Comparison of ENCODE assay signal across 18 cellular contexts in genomic region chr7:114302858-114303257, GRCh38.
"Had no signal": no experiment of that assay in that cellular context is flagged by ENCODE, and none has a peak within 500 bp of the region (broad histone marks: within the 10 kb centered on the region; RNA-seq: fewer than 3 reads in every experiment).

No MANE protein-coding gene starts in this region.

- H3K9me3 Mint-ChIP-seq: activated naive CD8-positive, alpha-beta T cell treated with anti-CD3 and anti-CD28 coated beads, Interleukin-2, amount 50 U/mL, for 24 hours; activated T-helper 1 cell treated with anti-CD3 and anti-CD28 coated beads, Interleukin-12 subunit alpha, Interleukin-12 subunit beta, Interleukin-2, Interleukin-4 antibody, amounts not matched to agents 30 ng/mL and 10 ng/mL and 1 ng/mL, durations not matched to agents 14 hours and 24 hours and 36 hours; T-helper 2 cell treated with Interferon-gamma antibody and Interleukin-4, amounts not matched to agents 5 μg/mL and 100 μg/mL, for 36 hours had no signal

- H3K27ac ChIP-seq: lower lobe of right lung, right atrium auricular region, skin epidermis, thyroid gland, vagina had no signal

- FAIRE-seq: astrocyte, colon, endothelial cell of umbilical vein had no signal

- H3K36me3 ChIP-seq: lower lobe of right lung, right atrium auricular region, thyroid gland, vagina had no signal

- H3K4me3 ChIP-seq: lower lobe of right lung, right atrium auricular region, skin epidermis, thyroid gland, vagina had no signal

- ATAC-seq: activated naive CD8-positive, alpha-beta T cell treated with anti-CD3 and anti-CD28 coated beads, Interleukin-2, amount 50 U/mL, for 24 hours; lower lobe of right lung; naive thymus-derived CD8-positive, alpha-beta T cell had no signal

- H3K27ac Mint-ChIP-seq: activated naive CD8-positive, alpha-beta T cell treated with anti-CD3 and anti-CD28 coated beads, Interleukin-2, amount 50 U/mL, for 24 hours; activated T-helper 1 cell treated with anti-CD3 and anti-CD28 coated beads, Interleukin-12 subunit alpha, Interleukin-12 subunit beta, Interleukin-2, Interleukin-4 antibody, amounts not matched to agents 30 ng/mL and 10 ng/mL and 1 ng/mL, durations not matched to agents 14 hours and 24 hours and 36 hours; naive thymus-derived CD8-positive, alpha-beta T cell; T-helper 2 cell treated with Interferon-gamma antibody and Interleukin-4, amounts not matched to agents 5 μg/mL and 100 μg/mL, for 36 hours had no signal

- H3K27me3 Mint-ChIP-seq: activated naive CD8-positive, alpha-beta T cell treated with anti-CD3 and anti-CD28 coated beads, Interleukin-2, amount 50 U/mL, for 24 hours; naive thymus-derived CD8-positive, alpha-beta T cell had no signal

- H3K27me3 ChIP-seq: right atrium auricular region, thyroid gland, vagina had no signal

- H3K4me3 Mint-ChIP-seq: activated naive CD8-positive, alpha-beta T cell treated with anti-CD3 and anti-CD28 coated beads, Interleukin-2, amount 50 U/mL, for 24 hours; activated T-helper 1 cell treated with anti-CD3 and anti-CD28 coated beads, Interleukin-12 subunit alpha, Interleukin-12 subunit beta, Interleukin-2, Interleukin-4 antibody, amounts not matched to agents 30 ng/mL and 10 ng/mL and 1 ng/mL, durations not matched to agents 14 hours and 24 hours and 36 hours; naive thymus-derived CD8-positive, alpha-beta T cell; T-helper 2 cell treated with Interferon-gamma antibody and Interleukin-4, amounts not matched to agents 5 μg/mL and 100 μg/mL, for 36 hours had no signal

- DNase-seq: activated CD4-positive, alpha-beta T cell treated with anti-CD3 and anti-CD28 coated beads, Interleukin-2, amount 50 U/mL, for 48 hours; activated CD4-positive, CD25-positive, alpha-beta regulatory T cell treated with anti-CD3 and anti-CD28 coated beads, Interleukin-2, amount 50 U/mL, for 72 hours; activated naive CD4-positive, alpha-beta T cell treated with Interleukin-2 at 50 U/mL for 16 hours; activated naive CD8-positive, alpha-beta T cell treated with anti-CD3 and anti-CD28 coated beads, Interleukin-2, amount 50 U/mL, for 24 hours; effector CD4-positive, alpha-beta T cell; hippocampal formation; lower lobe of right lung; naive thymus-derived CD8-positive, alpha-beta T cell; posterior cingulate gyrus; thyroid gland had no signal

- H3K36me3 Mint-ChIP-seq: naive thymus-derived CD8-positive, alpha-beta T cell had no signal

- H3K4me1 Mint-ChIP-seq: activated naive CD8-positive, alpha-beta T cell treated with anti-CD3 and anti-CD28 coated beads, Interleukin-2, amount 50 U/mL, for 24 hours; naive thymus-derived CD8-positive, alpha-beta T cell had no signal

- H3K4me1 ChIP-seq: lower lobe of right lung, right atrium auricular region, thyroid gland, vagina had no signal

- H3K9me3 ChIP-seq: lower lobe of right lung, right atrium auricular region, thyroid gland, vagina had no signal
